ENCODE assay signal across 26 cellular contexts in genomic region chr9:106358331-106358730, GRCh38.
"Had no signal": no experiment of that assay in that cellular context is flagged by ENCODE, and none has a peak within 500 bp of the region (broad histone marks: within the 10 kb centered on the region; RNA-seq: fewer than 3 reads in every experiment).

No MANE protein-coding gene starts in this region.

- FAIRE-seq: HTR-8/SVneo, K562, RCC 7860 had no signal

- H3K27ac ChIP-seq: HL-60, KMS-11, SJSA1, SK-N-MC had no signal

- DNase-seq: Kasumi-1, MM.1S, NCI-H1105, NCI-H1417, NCI-H146, NCI-H1694 treated with DMSO at 0.1 percent for 48 hours, NCI-H1930, NCI-H2081, NCI-H2171, NCI-H226, NCI-H446, NCI-H510A, NCI-H524 treated with DMSO at 0.1 percent for 48 hours, NCI-H69, NCI-H774, Right ventricle myocardium superior, RPMI8226, SIG-M5, SW 1271 had no signal

- H3K4me2 ChIP-seq: KMS-11 had no signal

- H3K4me1 ChIP-seq: SJSA1 had no signal

- ATAC-seq: K562 had no signal

- H3K27me3 ChIP-seq: SJSA1 had no signal

- H3K9ac ChIP-seq: KMS-11 had no signal

- H3K36me3 ChIP-seq: SJSA1 had no signal

- H3K9me3 ChIP-seq: SJSA1 had no signal

- H3K4me3 ChIP-seq: K562, SJSA1, SK-N-MC had no signal
